Comparison of ENCODE assay signal across 13 cellular contexts in genomic region chr20:20457392-20458126, GRCh38.
DNase-seq lines count a peak whose midpoint lies in the region; ATAC-seq and TF ChIP-seq lines count a peak whose summit lies in the region.
"Had no signal": no experiment of that assay in that cellular context is flagged by ENCODE, and none has a peak within 500 bp of the region (broad histone marks: within the 10 kb centered on the region; RNA-seq: fewer than 3 reads in every experiment).

No MANE protein-coding gene starts in this region.

- WGBS in ovary, 3 donors = 89 to 92% (median 90%) methylated on average over 15 of the region's 15 CpGs

- no peaks in the 10 kb centered on the region for H3K27me3 ChIP-seq in ovary
- H3K27me3 ChIP-seq: tibial nerve had no signal

- peaks cover 4% of the 10 kb centered on the region for H3K4me1 ChIP-seq in ovary (ENCODE audit: insufficient read depth)

- DNase-seq in EH (ENCODE audit: low read depth) = peak; percentile 43
- peak; percentile 14 for DNase-seq in LHCN-M2 (ENCODE audit: low read depth)
- peak; percentile 13 for DNase-seq in kidney tubule cell (ENCODE audit: low spot score)
- no peak for DNase-seq in ovary
- DNase-seq in KG1 (lab: John Stamatoyannopoulos, UW) = no peak
- DNase-seq: activated gamma-delta T cell; islet precursor cell; naive thymus-derived CD4-positive, alpha-beta T cell; NCI-H2029 had no signal

- no peak for TF ChIP-seq CTCF in ovary (IDR thresholded peaks at IDR 0.05)

- no peaks in the 10 kb centered on the region for H3K36me3 ChIP-seq in ovary

- no peak overlapping the region for H3K4me3 ChIP-seq in ovary
- H3K4me3 ChIP-seq: tibial nerve had no signal

- H3K27ac ChIP-seq in ovary = no peak overlapping the region
- H3K27ac ChIP-seq: tibial nerve had no signal

- no peak for TF ChIP-seq EP300 in ovary (IDR thresholded peaks at IDR 0.05)

- intact Hi-C loops in ovary (cut with DNase I) = no loop called here

- ATAC-seq in SK-N-SH treated with all-trans-retinoic acid at 6 μM for 48 hours = peak; percentile 86
- ATAC-seq in GM19035 (IDR thresholded peaks at IDR 0.05; ENCODE audit: unreplicated experiment) = no peak
- ATAC-seq: naive thymus-derived CD4-positive, alpha-beta T cell; Panc1 had no signal

- TF ChIP-seq POLR2A in ovary (IDR thresholded peaks at IDR 0.05) = no peak

- no peaks in the 10 kb centered on the region for H3K9me3 ChIP-seq in ovary
- H3K9me3 ChIP-seq: tibial nerve had no signal

TF ChIP-seq in SK-N-SH treated with all-trans-retinoic acid at 6 μM for 48 hours, 23 proteins besides CTCF, POLR2A, EP300 and RAD21:
- TF ChIP-seq ZFP3 (CRISPR knock-in tag; IDR thresholded peaks at IDR 0.05) = no peak
- TF ChIP-seq ESRRG (CRISPR knock-in tag; IDR thresholded peaks at IDR 0.05) = no peak
- no peak for TF ChIP-seq RARB (CRISPR knock-in tag; IDR thresholded peaks at IDR 0.05)
- no peak for TF ChIP-seq SNAI2 (CRISPR knock-in tag; IDR thresholded peaks at IDR 0.05)
- TF ChIP-seq CSDC2 (CRISPR knock-in tag; IDR thresholded peaks at IDR 0.05) = no peak
- no peak for TF ChIP-seq CSRNP3 (CRISPR knock-in tag; IDR thresholded peaks at IDR 0.05)
- TF ChIP-seq TOX (CRISPR knock-in tag; IDR thresholded peaks at IDR 0.05; ENCODE audit: borderline replicate concordance) = no peak
- no peak for TF ChIP-seq GLIS3 (CRISPR knock-in tag; IDR thresholded peaks at IDR 0.05)
- TF ChIP-seq ARNTL (CRISPR knock-in tag; IDR thresholded peaks at IDR 0.05; ENCODE audit: borderline replicate concordance, low read depth) = no peak
- no peak for TF ChIP-seq BACH2 (CRISPR knock-in tag; IDR thresholded peaks at IDR 0.05; ENCODE audit: borderline replicate concordance)
- TF ChIP-seq PPARA (CRISPR knock-in tag; IDR thresholded peaks at IDR 0.05; ENCODE audit: borderline replicate concordance) = no peak
- no peak for TF ChIP-seq ZFP30 (CRISPR knock-in tag; IDR thresholded peaks at IDR 0.05)

Comparison
In these comparisons a context has a peak if more than half of its experiments do, and no peak if none do; other contexts are left out.
1. DNase-seq: peak in EH (single experiment), LHCN-M2 (single experiment) and kidney tubule cell (single experiment); none in ovary (0 of 5) and KG1 (single experiment).